In the genomic region with DNA sequence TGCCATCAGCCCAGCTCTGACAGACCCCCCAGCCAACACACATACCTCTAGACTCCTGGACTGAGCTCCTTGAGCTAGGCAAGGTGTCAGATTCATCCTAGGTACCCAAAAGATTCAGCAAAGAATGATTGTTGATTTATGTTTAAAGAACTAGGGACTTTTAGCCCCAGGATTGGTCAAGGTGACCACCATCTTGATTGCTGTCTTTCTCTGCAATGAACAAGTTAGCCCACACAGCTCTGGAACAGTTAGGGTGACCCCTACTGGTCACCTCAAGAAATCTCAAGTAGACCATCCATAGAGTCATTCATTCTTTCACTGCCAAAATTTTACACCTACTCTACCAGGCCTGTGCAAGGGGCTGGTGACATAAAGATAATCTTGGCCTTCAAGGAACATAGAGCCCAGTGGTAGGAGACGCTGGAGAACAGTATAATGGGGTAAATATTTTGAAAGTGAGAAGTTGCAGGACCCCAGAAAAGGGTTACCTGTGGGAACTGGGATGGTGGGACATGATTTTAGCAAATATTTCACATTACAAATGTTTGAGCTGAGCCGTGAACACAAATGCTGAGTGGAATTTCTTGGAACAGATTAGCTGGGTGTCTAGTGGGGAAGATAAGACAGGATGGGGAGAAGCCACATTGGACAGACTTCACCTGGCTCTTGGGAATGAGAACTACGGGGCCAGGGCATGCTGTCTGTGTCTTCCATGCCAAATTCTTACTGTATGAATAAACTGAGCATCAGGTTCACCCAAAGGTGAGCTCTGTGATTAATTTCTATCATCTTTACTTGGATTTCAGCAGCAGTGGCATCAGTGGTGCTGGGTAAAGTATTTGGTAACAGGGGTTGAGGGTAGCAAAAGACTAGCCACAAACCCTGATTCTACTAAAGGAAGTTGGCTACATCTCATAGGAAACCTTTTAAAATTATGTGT, we compare ENCODE assay signal across 8 cellular contexts. TPM values are rescaled to one million over a fixed set of nuclear protein-coding genes. Genes with fewer than 3 reads are reported as not detected.
A peak's percentile ranks its signal among the peaks of the same experiment; 100 is the strongest.
DNase-seq lines count a peak whose midpoint lies in the region; ATAC-seq and TF ChIP-seq lines count a peak whose summit lies in the region.

No MANE protein-coding gene starts in this region.

- CTCF ChIA-PET in PC-3 (lab: Charles Lee): interaction anchor here (0.7 to 1.5 kb wide), 2 partner anchors 113 to 248 kb away, joined by 3 to 4 read pairs; partner anchors contain the start of gene RNF141

- H3K27me3 ChIP-seq in PC-3 (ENCODE audit: low read length): no peaks in the 10 kb centered on the region

- H3K4me3 ChIP-seq in PC-3 (ENCODE audit: low read length): no peak overlapping the region

- H3K27ac ChIP-seq in PC-3 (ENCODE audit: low read length): no peak overlapping the region

- H3K9me2 ChIP-seq in PC-3 (replicated peaks; ENCODE audit: low read length): no peaks in the 10 kb centered on the region

- H2AFZ ChIP-seq in PC-3 (ENCODE audit: low read length): no peak overlapping the region

- H3K36me3 Mint-ChIP-seq in brain: no peaks in the 10 kb centered on the region

- peaks cover 34% of the 10 kb centered on the region for H3K4me1 ChIP-seq in PC-3 (ENCODE audit: insufficient read depth, low read length)

- H3K9ac ChIP-seq in PC-3 (ENCODE audit: low read length): no peak overlapping the region

- H3K4me3 Mint-ChIP-seq in brain: no peak overlapping the region

- no peaks in the 10 kb centered on the region for H3F3A ChIP-seq in PC-3 (ENCODE audit: low read length, unreplicated experiment)

- no peaks in the 10 kb centered on the region for H4K20me1 ChIP-seq in PC-3 (ENCODE audit: low read length)

- in situ Hi-C loops in ACHN (cut with HindIII; ENCODE audit: low pct_ligation_motif_present, low pct_unique_long_range_greater_than_20kb, low sequenced_read_pairs): no loop called here

- DNase-seq in ACHN (peak; percentile 48), PC-3 (peak; percentile 62), iPS-NIHi11 (ENCODE audit: low spot score) (peak; percentile 70)
- DNase-seq in stimulated activated CD4-positive, alpha-beta T cell treated with anti-CD3 and anti-CD28 coated beads, Interleukin-4, amount 100 ng/mL, for 24 hours: peak; percentile 36

- peaks cover 29% of the 10 kb centered on the region for H3K4me1 Mint-ChIP-seq in brain

- peak; percentile 76 for TF ChIP-seq CTCF in GM12872 (IDR thresholded peaks at IDR 0.05; ENCODE audit: insufficient read depth, low read depth, low read length)
- peak; percentile 86 for TF ChIP-seq CTCF in PC-3 (conservative IDR thresholded peaks at IDR 0.05; ENCODE audit: low read depth, low read length)
- peak; percentile 59 to 75 for TF ChIP-seq CTCF in brain (conservative IDR thresholded peaks at IDR 0.05)

- H3K9me3 ChIP-seq in PC-3 (ENCODE audit: low read length): no peaks in the 10 kb centered on the region

- POLR2A ChIA-PET in PC-3 (lab: Charles Lee; ENCODE audit: unreplicated experiment): no interaction called here

- H3K27ac Mint-ChIP-seq in brain: peak overlapping the region in 2 of 5 experiments; percentile 53 to 77

- no peaks in the 10 kb centered on the region; the same call in 1 of the 2 replicates for H3K36me3 ChIP-seq in PC-3 (ENCODE audit: low read depth, low read length)

- H3K4me2 ChIP-seq in PC-3 (ENCODE audit: low read length): no peak overlapping the region

- BruUV-seq in PC-3 (replicated peaks; lab: Mats Ljungman, UMichigan): no TSS peak

- intact Hi-C loops in PC-3 (cut with micrococcal nuclease): loop anchor here (1.0 to 5.0 kb wide), 4 partner anchors 81 to 241 kb away; no protein-coding TSS in a partner anchor

- ATAC-seq in HG03565 (IDR thresholded peaks at IDR 0.05; ENCODE audit: unreplicated experiment): peak; percentile 61
- ATAC-seq in PC-3: peak; percentile 80
- no peak for ATAC-seq in GM18861 (IDR thresholded peaks at IDR 0.05; ENCODE audit: unreplicated experiment)

- no peaks in the 10 kb centered on the region for H3K79me2 ChIP-seq in PC-3 (ENCODE audit: low read length)

- no peaks in the 10 kb centered on the region for H3K9me3 Mint-ChIP-seq in brain

- no peaks in the 10 kb centered on the region for H3K27me3 Mint-ChIP-seq in brain

RNA-seq across cellular contexts. Expression of gene IRAG1, which starts 39.1 kb away (rescaled TPM):
- total RNA-seq in PC-3 (2014; rRNA removed): 0.29 TPM in 1 of 2 replicates, not detected in the other
- 10.8 TPM for polyA plus RNA-seq in brain (ENCODE audit: insufficient read depth, low read depth, low replicate concordance)
